In the genomic region with DNA sequence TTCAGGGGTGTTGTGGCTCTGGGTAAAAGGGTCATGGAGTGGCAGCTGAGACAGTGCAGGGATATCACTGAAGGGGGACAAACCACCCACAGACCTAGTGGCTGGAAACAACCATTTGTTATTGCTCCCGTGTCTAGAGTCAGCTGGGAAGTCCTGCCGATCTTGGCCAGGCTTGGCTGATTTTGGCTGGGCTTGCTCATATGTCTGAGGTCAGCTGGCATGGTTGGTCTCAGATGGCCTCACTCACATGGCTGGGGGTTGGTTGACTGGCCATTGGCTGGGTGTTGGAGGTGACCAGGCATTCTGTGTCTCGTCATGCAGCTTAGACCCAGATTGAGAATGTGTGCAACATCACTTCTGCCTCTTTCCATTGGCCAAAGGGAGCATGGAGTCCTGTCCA, we compare ENCODE assay signal across 27 cellular contexts.
"Had no signal": no experiment of that assay in that cellular context is flagged by ENCODE, and none has a peak within 500 bp of the region (broad histone marks: within the 10 kb centered on the region; RNA-seq: fewer than 3 reads in every experiment).

No MANE protein-coding gene starts in this region.

- DNase-seq: cerebellar nuclear complex; effector memory CD4-positive, alpha-beta T cell; erythroblast; esophagus squamous epithelium; foreskin melanocyte; hypothalamus; immature natural killer cell; islet precursor cell; kidney glomerular epithelial cell; left ventricle myocardium superior; lower lobe of right lung; naive B cell; nucleus accumbens; right cardiac atrium; sigmoid colon; stimulated activated CD4-positive, alpha-beta T cell treated with anti-CD3 and anti-CD28 coated beads, Interleukin-15, amount 100 ng/mL, for 24 hours; stimulated activated CD4-positive, alpha-beta T cell treated with anti-CD3 and anti-CD28 coated beads, Interleukin-2, amount 100 ng/mL, for 48 hours; stimulated activated naive B cell treated with anti-CD40 and anti-IgM and Interleukin-4, amounts not matched to agents 10 μg/mL and 1 μg/mL and 100 μg/mL, for 72 hours; upper lobe of left lung had no signal

- H3K27ac ChIP-seq: esophagus squamous epithelium, lower lobe of right lung, neural progenitor cell, prostate gland, sigmoid colon, skin epidermis, thoracic aorta, tibial nerve, upper lobe of left lung had no signal

- H3K36me3 ChIP-seq: esophagus squamous epithelium, lower lobe of right lung, neural progenitor cell, prostate gland, sigmoid colon, thoracic aorta, tibial nerve, upper lobe of left lung had no signal

- H3K4me3 ChIP-seq: esophagus squamous epithelium, lower lobe of right lung, neural progenitor cell, prostate gland, sigmoid colon, skin epidermis, thoracic aorta, tibial nerve, upper lobe of left lung had no signal

- H3K9ac ChIP-seq: neural progenitor cell had no signal

- H3K9me3 ChIP-seq: esophagus squamous epithelium, lower lobe of right lung, prostate gland, thoracic aorta, tibial nerve had no signal

- H3K4me1 ChIP-seq: prostate gland had no signal

- H3K27me3 ChIP-seq: neural progenitor cell, tibial nerve, upper lobe of left lung had no signal

- FAIRE-seq: colon, endothelial cell of umbilical vein, urothelium cell line had no signal

- H2AFZ ChIP-seq: neural progenitor cell had no signal

- H3K4me2 ChIP-seq: neural progenitor cell had no signal
